27 cellular contexts compared by ENCODE assay signal in genomic region chr7:92137531-92137930, GRCh38. TPM values are rescaled to one million over a fixed set of nuclear protein-coding genes. Genes with fewer than 3 reads are reported as not detected.
DNase-seq lines count a peak whose midpoint lies in the region; ATAC-seq and TF ChIP-seq lines count a peak whose summit lies in the region.
"Had no signal": no experiment of that assay in that cellular context is flagged by ENCODE, and none has a peak within 500 bp of the region (broad histone marks: within the 10 kb centered on the region; RNA-seq: fewer than 3 reads in every experiment).

No MANE protein-coding gene starts in this region.

- H3K4ac ChIP-seq in H9 (ENCODE audit: low read depth, low read length) = no peak overlapping the region

- H3K36me3 ChIP-seq in SJCRH30 (no peaks in the 10 kb centered on the region), smooth muscle cell (ENCODE audit: low read depth) (no peaks in the 10 kb centered on the region)
- H3K36me3 ChIP-seq: neural progenitor cell had no signal

- H3K27me3 ChIP-seq in SJCRH30 (no peaks in the 10 kb centered on the region), smooth muscle cell (ENCODE audit: low read depth) (no peaks in the 10 kb centered on the region), H9 (ENCODE audit: insufficient read depth, low read length) (no peaks in the 10 kb centered on the region)
- H3K27me3 ChIP-seq: neural progenitor cell had no signal

- DNase-seq in activated naive CD4-positive, alpha-beta T cell treated with anti-CD3 and anti-CD28 coated beads, Interleukin-2, amount 10 ng/mL, durations not matched to agents 7 days and 5 days = no peak
- no peak for DNase-seq in activated naive CD4-positive, alpha-beta T cell treated with Interleukin-2 at 50 U/mL for 16 hours
- peak; percentile 37 to 56 for DNase-seq in SJCRH30
- DNase-seq in erythroblast (lab: John Stamatoyannopoulos, UW) = peak; percentile 8 to 25
- peak; percentile 1 for DNase-seq in smooth muscle cell (lab: John Stamatoyannopoulos, UW; ENCODE audit: unreplicated experiment)
- no peak for DNase-seq in H9
- no peak for DNase-seq in activated CD8-positive, alpha-beta memory T cell treated with anti-CD3 and anti-CD28 coated beads, Interleukin-2, amount 50 U/mL, for 4 hours
- DNase-seq: 8988T; activated B cell treated with CpG ODN at 0.5 μM for 24 hours; activated CD4-positive, alpha-beta T cell treated with anti-CD3 and anti-CD28 coated beads, Interleukin-2, amount 50 U/mL, for 48 hours; activated CD8-positive, alpha-beta memory T cell treated with anti-CD3 and anti-CD28 coated beads, Interleukin-2, amount 50 U/mL, for 48 hours; COR-L47; dermis blood vessel endothelial cell; mucosa of descending colon; NCI-H1694; NCI-H524 treated with DMSO at 0.1 percent for 48 hours; substantia nigra had no signal

- H2BK15ac ChIP-seq in H9 (ENCODE audit: low read depth, low read length) = no peak overlapping the region

- no peak overlapping the region for H4K91ac ChIP-seq in H9 (ENCODE audit: insufficient read length, low read depth, low read length)

- H3K56ac ChIP-seq in H9 (ENCODE audit: insufficient read length, low read depth, low read length) = no peak overlapping the region

- peaks cover 18% of the 10 kb centered on the region for H3F3A ChIP-seq in smooth muscle cell (ENCODE audit: low read depth)

- H3K4me1 Mint-ChIP-seq in activated naive CD4-positive, alpha-beta T cell treated with anti-CD3 and anti-CD28 coated beads, Interleukin-2, amount 10 ng/mL, durations not matched to agents 7 days and 5 days = peaks cover 32% of the 10 kb centered on the region
- H3K4me1 Mint-ChIP-seq in H9 = peaks cover 11 to 19% of the 10 kb centered on the region in 2 experiments

- no peak overlapping the region for H3K4me3 Mint-ChIP-seq in activated naive CD4-positive, alpha-beta T cell treated with anti-CD3 and anti-CD28 coated beads, Interleukin-2, amount 10 ng/mL, durations not matched to agents 7 days and 5 days
- H3K4me3 Mint-ChIP-seq in H9 = no peak overlapping the region
- H3K4me3 Mint-ChIP-seq: activated B cell treated with CpG ODN at 0.5 μM for 24 hours; activated naive CD8-positive, alpha-beta T cell; activated T-helper 17 cell treated with anti-CD3 and anti-CD28 coated beads, Interleukin-2, amount 50 U/mL, for 72 hours; B cell; central memory CD8-positive, alpha-beta T cell; neural progenitor cell; T-helper 2 cell treated with Interferon-gamma antibody and Interleukin-4, amounts not matched to agents 5 μg/mL and 100 μg/mL, for 36 hours had no signal

- peaks cover 17% of the 10 kb centered on the region for H3K79me2 ChIP-seq in smooth muscle cell (ENCODE audit: low read depth)
- peaks cover 12% of the 10 kb centered on the region; the same call in 1 of the 2 replicates for H3K79me2 ChIP-seq in H9 (ENCODE audit: insufficient read depth, low read length)

- no peak overlapping the region for H3K9ac ChIP-seq in smooth muscle cell (ENCODE audit: low read depth)
- H3K9ac ChIP-seq in H9 (ENCODE audit: extremely low read depth, insufficient read length, low read length) = no peak overlapping the region
- H3K9ac ChIP-seq: neural progenitor cell had no signal

- no peak overlapping the region for H3T11ph ChIP-seq in H9 (ENCODE audit: low read length)

- H3K27ac ChIP-seq in SJCRH30 (no peak overlapping the region), smooth muscle cell (ENCODE audit: low read depth) (peak overlapping the region; percentile 42), H9 (ENCODE audit: insufficient read length, low read depth, low read length) (no peak overlapping the region)
- H3K27ac ChIP-seq: neural progenitor cell had no signal

- no peak overlapping the region for H3K14ac ChIP-seq in H9 (ENCODE audit: insufficient read depth, low read length)

- no peak for ATAC-seq in GM21360 (IDR thresholded peaks at IDR 0.05; ENCODE audit: unreplicated experiment)
- ATAC-seq: activated T-helper 17 cell treated with anti-CD3 and anti-CD28 coated beads, Interleukin-2, amount 50 U/mL, for 72 hours; HCT116; mucosa of descending colon had no signal

- peaks cover 4% of the 10 kb centered on the region; the same call in 1 of the 2 replicates for H3K9me3 ChIP-seq in SJCRH30 (replicated peaks)
- H3K9me3 ChIP-seq in smooth muscle cell (replicated peaks; ENCODE audit: low read depth) = no peaks in the 10 kb centered on the region
- no peaks in the 10 kb centered on the region for H3K9me3 ChIP-seq in H9 (ENCODE audit: control insufficient read depth, low read depth, low read length)
- H3K9me3 ChIP-seq: mucosa of descending colon had no signal

- H2AFZ ChIP-seq in smooth muscle cell (ENCODE audit: low read depth) = peak overlapping the region; percentile 36
- no peak overlapping the region for H2AFZ ChIP-seq in H9 (ENCODE audit: low read length)
- H2AFZ ChIP-seq: neural progenitor cell had no signal

- peaks cover 12% of the 10 kb centered on the region for H4K20me1 ChIP-seq in smooth muscle cell (ENCODE audit: low read depth)
- H4K20me1 ChIP-seq in H9 (ENCODE audit: control insufficient read depth, insufficient read depth, insufficient read length) = no peaks in the 10 kb centered on the region

- H3K27me3 Mint-ChIP-seq in activated naive CD4-positive, alpha-beta T cell treated with anti-CD3 and anti-CD28 coated beads, Interleukin-2, amount 10 ng/mL, durations not matched to agents 7 days and 5 days = peaks cover 12% of the 10 kb centered on the region
- peaks cover 2% of the 10 kb centered on the region; the same call in 1 of the 2 replicates for H3K27me3 Mint-ChIP-seq in H9 (ENCODE audit: low read depth)
- H3K27me3 Mint-ChIP-seq: activated naive CD8-positive, alpha-beta T cell; activated T-helper 17 cell treated with anti-CD3 and anti-CD28 coated beads, Interleukin-2, amount 50 U/mL, for 72 hours; B cell; central memory CD8-positive, alpha-beta T cell; IgD-negative memory B cell had no signal

- H3K4me3 ChIP-seq in SJCRH30 (no peak overlapping the region), smooth muscle cell (no peak overlapping the region)
- H3K4me3 ChIP-seq: mucosa of descending colon, neural progenitor cell had no signal

- no peak overlapping the region for H3K18ac ChIP-seq in H9 (ENCODE audit: insufficient read length, low read depth, low read length)

- H3K4me1 ChIP-seq in SJCRH30 = peaks cover 5% of the 10 kb centered on the region; the same call in 1 of the 2 replicates
- peaks cover 3% of the 10 kb centered on the region for H3K4me1 ChIP-seq in smooth muscle cell (ENCODE audit: low read depth)
- no peaks in the 10 kb centered on the region; the same call in 1 of the 2 replicates for H3K4me1 ChIP-seq in H9 (ENCODE audit: insufficient read depth, low read length)

- H2BK120ac ChIP-seq in H9 (ENCODE audit: low read depth, low read length, poor library complexity, severe bottlenecking) = no peak overlapping the region

- H3K79me1 ChIP-seq in H9 (ENCODE audit: insufficient read depth, low read depth, low read length, poor library complexity, severe bottlenecking) = no peaks in the 10 kb centered on the region

- peak overlapping the region; percentile 49 for H3K27ac Mint-ChIP-seq in activated naive CD4-positive, alpha-beta T cell treated with anti-CD3 and anti-CD28 coated beads, Interleukin-2, amount 10 ng/mL, durations not matched to agents 7 days and 5 days
- peak overlapping the region in 1 of 3 experiments; percentile 51; a peak in 1 of 7 replicates for H3K27ac Mint-ChIP-seq in H9
- H3K27ac Mint-ChIP-seq: activated B cell treated with CpG ODN at 0.5 μM for 24 hours; activated naive CD8-positive, alpha-beta T cell; activated T-helper 17 cell treated with anti-CD3 and anti-CD28 coated beads, Interleukin-2, amount 50 U/mL, for 72 hours; B cell; neural progenitor cell; T-helper 2 cell treated with Interferon-gamma antibody and Interleukin-4, amounts not matched to agents 5 μg/mL and 100 μg/mL, for 36 hours had no signal

- H4K8ac ChIP-seq in H9 (replicated peaks; ENCODE audit: insufficient read length, low read depth, low read length) = no peak overlapping the region

- no peak overlapping the region for H2AK5ac ChIP-seq in H9 (ENCODE audit: insufficient read length, low read length)

- TF ChIP-seq CTCF in smooth muscle cell (IDR thresholded peaks at IDR 0.05; ENCODE audit: borderline replicate concordance, insufficient read depth, poor library complexity, severe bottlenecking) = no peak
- TF ChIP-seq CTCF in H9 (conservative IDR thresholded peaks at IDR 0.05) = no peak

- 5% methylated on average over 2 of the region's 2 CpGs for WGBS in smooth muscle cell (ENCODE audit: low lambda C conversion rate)
- no CpG with 5 or more reads among the region's 2 CpGs for WGBS in H9 (ENCODE audit: extremely low coverage, insufficient read length, low lambda C conversion rate)

- H2BK20ac ChIP-seq in H9 (ENCODE audit: low read depth, low read length, poor library complexity, severe bottlenecking) = no peak overlapping the region

- no peak overlapping the region for H2BK12ac ChIP-seq in H9 (ENCODE audit: insufficient read length, low read depth, low read length)

- peaks cover 8% of the 10 kb centered on the region for H3K36me3 Mint-ChIP-seq in activated naive CD4-positive, alpha-beta T cell treated with anti-CD3 and anti-CD28 coated beads, Interleukin-2, amount 10 ng/mL, durations not matched to agents 7 days and 5 days
- peaks cover 0 to 4% (median 3%) of the 10 kb centered on the region in 3 experiments; a peak in 3 of 7 replicates for H3K36me3 Mint-ChIP-seq in H9 (ENCODE audit: insufficient read depth in 1 of 3, low read depth in 3 of 3)
- H3K36me3 Mint-ChIP-seq: IgD-negative memory B cell had no signal

- TF ChIP-seq POLR2A in erythroblast (IDR thresholded peaks at IDR 0.05; ENCODE audit: low read length) = no peak

- no peak overlapping the region for H2BK5ac ChIP-seq in H9 (ENCODE audit: insufficient read length, low read length)

- no peaks in the 10 kb centered on the region for H3K23me2 ChIP-seq in H9 (ENCODE audit: insufficient read length, low read depth, low read length, poor library complexity, severe bottlenecking)

- CTCF ChIA-PET in activated naive CD4-positive, alpha-beta T cell treated with anti-CD3 and anti-CD28 coated beads, Interleukin-2, amount 10 ng/mL, durations not matched to agents 7 days and 5 days (lab: Charles Lee) = no interaction called here

- H4K5ac ChIP-seq in H9 (ENCODE audit: insufficient read length, low read depth, low read length) = no peak overlapping the region

- H3K4me2 ChIP-seq in smooth muscle cell (peak overlapping the region; percentile 45), H9 (ENCODE audit: insufficient read depth, insufficient read length, low read length) (no peak overlapping the region)
- H3K4me2 ChIP-seq: neural progenitor cell had no signal

- peaks cover 3% of the 10 kb centered on the region for H3K9me3 Mint-ChIP-seq in activated naive CD4-positive, alpha-beta T cell treated with anti-CD3 and anti-CD28 coated beads, Interleukin-2, amount 10 ng/mL, durations not matched to agents 7 days and 5 days
- H3K9me3 Mint-ChIP-seq in H9 = peaks cover 11 to 15% of the 10 kb centered on the region in 2 experiments; a peak in 2 of 5 replicates
- H3K9me3 Mint-ChIP-seq: activated B cell treated with CpG ODN at 0.5 μM for 24 hours; activated T-helper 17 cell treated with anti-CD3 and anti-CD28 coated beads, Interleukin-2, amount 50 U/mL, for 72 hours; central memory CD8-positive, alpha-beta T cell; IgD-negative memory B cell had no signal

- H3K23ac ChIP-seq in H9 (ENCODE audit: insufficient read length, low read depth, low read length) = no peak overlapping the region

RNA-seq across cellular contexts. Expression of gene CYP51A1, which starts 3.3 kb away (rescaled TPM):
- 130 and 131 TPM in 2 replicates for total RNA-seq in SJCRH30 (2014; rRNA removed; shearing (Covaris generic))
- total RNA-seq in smooth muscle cell (104 and 127 TPM in 2 replicates), H9 (2021) (80.0 and 84.8 TPM in 2 replicates)
- 51.6 and 87.9 TPM in 2 replicates for polyA plus RNA-seq in smooth muscle cell

RNA-seq across cellular contexts. Expression of gene LRRD1, which starts 41.4 kb away (rescaled TPM):
- 0.05 and 0.30 TPM in 2 replicates for total RNA-seq in SJCRH30 (2014; rRNA removed; shearing (Covaris generic))
- total RNA-seq in smooth muscle cell (0.09 TPM in 2 replicates), H9 (2021) (not detected in 2 replicates)
- not detected in 2 replicates for polyA plus RNA-seq in smooth muscle cell
- total RNA-seq: activated B cell treated with CpG ODN at 0.5 μM for 24 hours, ureter had no signal
- polyA plus RNA-seq: IgD-negative memory B cell had no signal

Comparison
In these comparisons a context has a peak if more than half of its experiments do, and no peak if none do; other contexts are left out.
1. DNase-seq: peak in SJCRH30 (2 of 2), erythroblast (2 of 2) and smooth muscle cell (single experiment); none in activated naive CD4-positive, alpha-beta T cell treated with anti-CD3 and anti-CD28 coated beads, Interleukin-2, amount 10 ng/mL, durations not matched to agents 7 days and 5 days (single experiment), activated naive CD4-positive, alpha-beta T cell treated with Interleukin-2 at 50 U/mL for 16 hours (single experiment), H9 (single experiment) and activated CD8-positive, alpha-beta memory T cell treated with anti-CD3 and anti-CD28 coated beads, Interleukin-2, amount 50 U/mL, for 4 hours (single experiment).